8 cellular contexts compared by ENCODE assay signal in the genomic region with DNA sequence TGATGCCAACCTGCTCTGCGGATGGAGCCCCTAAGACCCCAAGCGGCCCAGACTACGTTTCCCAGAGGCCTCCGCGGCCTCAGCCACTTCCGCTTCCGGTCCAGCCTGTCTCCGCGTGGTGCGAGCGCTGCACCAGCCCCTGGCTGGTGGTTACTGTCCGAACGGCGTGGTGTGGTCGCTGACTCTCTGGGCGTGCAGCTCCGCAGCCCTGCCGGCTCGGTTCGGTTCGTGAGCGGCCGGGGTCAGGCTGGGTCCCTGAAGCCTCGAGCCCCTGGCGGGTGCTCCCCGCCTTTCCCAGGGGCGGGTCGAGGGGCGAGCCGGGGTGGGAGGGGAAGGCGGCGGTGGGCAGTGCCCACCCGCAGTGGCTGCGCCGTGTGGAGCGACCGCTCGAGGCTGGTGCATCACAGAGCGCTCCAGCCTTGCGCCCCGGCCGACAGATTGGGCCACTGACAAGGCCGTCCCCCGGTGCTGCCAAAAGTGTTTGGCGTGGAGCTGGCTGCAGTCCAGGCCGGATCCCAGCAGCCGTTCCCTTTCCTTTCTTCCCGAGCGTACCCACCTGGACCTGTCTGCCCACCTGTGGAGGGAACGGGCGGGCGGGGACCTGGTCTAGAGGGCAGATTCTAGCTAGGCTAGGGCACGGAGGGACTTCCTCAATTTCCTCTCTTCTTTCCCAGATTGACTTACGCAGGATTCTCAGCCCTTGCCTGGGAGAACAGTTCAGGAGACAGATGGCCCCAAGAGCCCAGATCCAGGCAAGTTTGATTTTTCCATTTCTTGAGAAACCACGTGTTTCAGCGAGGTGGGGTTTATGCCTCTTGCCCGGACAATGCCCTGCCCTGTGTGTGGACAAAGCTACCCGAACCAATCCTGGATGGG. TPM values are rescaled to one million over a fixed set of nuclear protein-coding genes. Genes with fewer than 3 reads are reported as not detected.
DNase-seq lines count a peak whose midpoint lies in the region; ATAC-seq and TF ChIP-seq lines count a peak whose summit lies in the region.

Gene ZNF485, plus strand, starts transcription at position 116 of the 876 bp plus-strand sequence. Its CDS starts 613 bp downstream, at position 729.

- no peak for TF ChIP-seq CTCF in coronary artery (IDR thresholded peaks at IDR 0.05)

- peak within 1 kb of the TSS; percentile 19 to 85 for H3K27ac ChIP-seq in coronary artery

- ATAC-seq in GM18517 (IDR thresholded peaks at IDR 0.05; ENCODE audit: unreplicated experiment), result peak; percentile 94
- peak; percentile 96 for ATAC-seq in HG03025 (IDR thresholded peaks at IDR 0.05; ENCODE audit: low FRiP score, unreplicated experiment)
- peak; percentile 96 for ATAC-seq in left colon

- H3K4me3 ChIP-seq in coronary artery, result peak within 1 kb of the TSS; percentile 100

- intact Hi-C loops in left colon (cut with DNase I, micrococcal nuclease), result no loop called here

- DNase-seq in 8988T (peak; percentile 75), NCI-H345 (lab: John Stamatoyannopoulos, UW) (peak; percentile 62), coronary artery (ENCODE audit: low spot score) (peak; percentile 79), left colon (peak; percentile 57 to 76)
- DNase-seq in activated CD4-positive, alpha-beta T cell treated with anti-CD3 and anti-CD28 coated beads for 48 hours, result peak; percentile 78
- DNase-seq in stimulated activated CD4-positive, alpha-beta T cell treated with anti-CD3 and anti-CD28 coated beads, Interleukin-1b, Interleukin-23, amount 100 ng/mL, for 4 hours (ENCODE audit: low read depth in 2 of 2), result peak; percentile 59 to 67

RNA-seq across cellular contexts. Expression of gene ZNF485, which starts in this region (rescaled TPM):
- total RNA-seq in left colon, result 1 to 10 TPM; 3.4 TPM

Comparison
In these comparisons a context has a peak if more than half of its experiments do, and no peak if none do; other contexts are left out.
1. Peak in every context shown above with its lines: DNase-seq, ATAC-seq, H3K4me3 ChIP-seq and H3K27ac ChIP-seq.